ENCODE assay signal across 21 cellular contexts in the genomic region with DNA sequence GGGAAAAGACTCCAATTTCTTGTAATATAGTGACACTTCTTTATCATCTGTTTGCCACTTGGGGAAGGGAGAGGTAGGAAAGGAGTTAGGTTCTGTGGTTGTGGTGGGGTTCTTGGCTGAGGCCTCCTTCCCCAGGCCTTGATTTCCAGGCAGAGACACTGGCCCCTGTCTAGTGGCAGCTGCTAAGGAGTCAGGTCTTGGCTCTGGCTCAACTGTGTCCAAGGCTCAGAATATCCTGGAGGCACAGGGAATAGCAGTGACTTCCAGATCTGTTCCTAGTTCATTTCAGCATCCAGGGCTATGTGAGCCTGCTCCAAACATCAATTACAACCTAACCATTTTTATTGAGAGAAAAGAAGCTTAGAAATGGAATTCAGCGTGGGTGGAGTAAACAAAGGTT. TPM values are rescaled to one million over a fixed set of nuclear protein-coding genes. Genes with fewer than 3 reads are reported as not detected.
"Had no signal": no experiment of that assay in that cellular context is flagged by ENCODE, and none has a peak within 500 bp of the region (broad histone marks: within the 10 kb centered on the region; RNA-seq: fewer than 3 reads in every experiment).

No MANE protein-coding gene starts in this region.

- H3K36me3 ChIP-seq: adrenal gland, ascending aorta, esophagus muscularis mucosa, lower lobe of right lung, stomach, suprapubic skin, tibial nerve had no signal

- H3K4me1 ChIP-seq: ascending aorta had no signal

- H3K27ac ChIP-seq: adrenal gland, ascending aorta, coronary artery, esophagus muscularis mucosa, lower lobe of right lung, stomach, suprapubic skin, tibial nerve had no signal

- ATAC-seq: activated CD4-positive, alpha-beta T cell treated with anti-CD3 and anti-CD28 coated beads for 36 hours; activated T-helper 17 cell treated with anti-CD3 and anti-CD28 coated beads, Interleukin-2, amount 50 U/mL, for 72 hours; lower lobe of right lung; natural killer cell had no signal

- H3K4me3 ChIP-seq: adrenal gland, ascending aorta, coronary artery, esophagus muscularis mucosa, lower lobe of right lung, stomach, suprapubic skin, tibial nerve had no signal

- H3K27me3 ChIP-seq: adrenal gland, ascending aorta, esophagus muscularis mucosa, stomach, suprapubic skin, tibial nerve had no signal

- H3K9me3 ChIP-seq: adrenal gland, ascending aorta, esophagus muscularis mucosa, lower lobe of right lung, stomach, suprapubic skin, tibial nerve had no signal

- DNase-seq: activated B cell treated with CpG ODN at 0.5 μM for 24 hours; activated CD4-positive, alpha-beta T cell treated with anti-CD3 and anti-CD28 coated beads for 36 hours; activated CD4-positive, alpha-beta T cell treated with anti-CD3 and anti-CD28 coated beads, Interleukin-2, amount 50 U/mL, for 4 hours; activated CD8-positive, alpha-beta memory T cell treated with anti-CD3 and anti-CD28 coated beads for 24 hours; activated CD8-positive, alpha-beta memory T cell treated with anti-CD3 and anti-CD28 coated beads, Interleukin-2, amount 50 U/mL, for 4 hours; activated naive CD4-positive, alpha-beta T cell; activated T-cell treated with anti-CD3 and anti-CD28 coated beads, Interleukin-2, amount 50 U/mL, for 24 hours; hypothalamus; lower lobe of right lung; natural killer cell; stimulated activated CD4-positive, alpha-beta T cell treated with anti-CD3 and anti-CD28 coated beads, Interleukin-1b, Interleukin-23, amount 100 ng/mL, for 48 hours; stomach; T1000 had no signal

RNA-seq across cellular contexts. Expression of gene OLFML1, which starts 58.0 kb away (rescaled TPM):
- total RNA-seq: activated B cell treated with CpG ODN at 0.5 μM for 24 hours; activated CD4-positive, alpha-beta T cell treated with anti-CD3 and anti-CD28 coated beads for 36 hours; activated T-helper 17 cell treated with anti-CD3 and anti-CD28 coated beads, Interleukin-2, amount 50 U/mL, for 72 hours; natural killer cell; progenitor cell of endocrine pancreas had no signal
